ENCODE assay signal across 10 cellular contexts in the genomic region with DNA sequence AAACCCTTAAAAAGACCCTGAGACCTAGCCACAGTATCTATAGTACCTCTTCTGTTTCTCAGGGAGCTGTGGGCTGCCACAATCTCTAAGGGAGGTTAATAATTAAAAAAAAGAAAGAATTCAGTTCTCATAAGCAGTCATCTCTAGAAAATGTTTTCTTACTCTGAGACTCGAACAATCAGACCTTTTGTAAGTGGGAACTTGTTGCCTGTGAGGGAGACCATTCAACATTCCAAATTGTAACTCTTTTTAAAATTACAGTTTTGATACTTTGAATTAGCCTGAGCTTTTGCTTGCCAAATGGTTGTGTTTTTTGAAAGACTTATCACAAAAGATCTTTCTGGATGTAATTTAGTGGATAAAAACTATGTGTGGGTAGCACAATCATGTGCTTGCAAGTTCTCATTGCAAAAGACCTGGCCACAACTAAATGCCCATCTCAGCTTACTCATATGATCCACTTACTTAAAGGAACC. TPM values are rescaled to one million over a fixed set of nuclear protein-coding genes. Genes with fewer than 3 reads are reported as not detected.
DNase-seq lines count a peak whose midpoint lies in the region; ATAC-seq, FAIRE-seq and TF ChIP-seq lines count a peak whose summit lies in the region.
"Had no signal": no experiment of that assay in that cellular context is flagged by ENCODE, and none has a peak within 500 bp of the region (broad histone marks: within the 10 kb centered on the region; RNA-seq: fewer than 3 reads in every experiment).

No MANE protein-coding gene starts in this region.

- TF ChIP-seq CTCF in NB4 (IDR thresholded peaks at IDR 0.05; ENCODE audit: low read depth, low read length) = no peak
- TF ChIP-seq CTCF in nephron (IDR thresholded peaks at IDR 0.05; ENCODE audit: unreplicated experiment in 3 of 3) = no peak
- TF ChIP-seq CTCF in progenitor cell of endocrine pancreas (IDR thresholded peaks at IDR 0.05; ENCODE audit: unreplicated experiment) = no peak

- H3K27me3 Mint-ChIP-seq in nephron (ENCODE audit: low read depth) (peaks cover 4% of the 10 kb centered on the region), progenitor cell of endocrine pancreas (peaks cover 3% of the 10 kb centered on the region)

- DNase-seq in GM18507 (ENCODE audit: extremely low spot score, insufficient read length, low read depth) (peak; percentile 45), NB4 (ENCODE audit: low read depth) (peak; percentile 29), activated T-cell treated with anti-CD3 and anti-CD28 coated beads for 4 hours (no peak), progenitor cell of endocrine pancreas (ENCODE audit: low spot score, unreplicated experiment) (no peak), NCI-H446 treated with DMSO at 0.1 percent for 48 hours (lab: John Stamatoyannopoulos, UW) (no peak)
- DNase-seq in activated CD4-positive, alpha-beta T cell treated with anti-CD3 and anti-CD28 coated beads for 48 hours = no peak

- H3K36me3 Mint-ChIP-seq in nephron (ENCODE audit: low read depth) = no peaks in the 10 kb centered on the region
- H3K36me3 Mint-ChIP-seq in progenitor cell of endocrine pancreas (ENCODE audit: insufficient read depth) = no peaks in the 10 kb centered on the region

- no peak overlapping the region for H3K4me3 Mint-ChIP-seq in nephron
- no peak overlapping the region for H3K4me3 Mint-ChIP-seq in progenitor cell of endocrine pancreas (ENCODE audit: low read depth)
- H3K4me3 Mint-ChIP-seq: stimulated activated naive CD8-positive, alpha-beta T cell treated with anti-CD3 and anti-CD28 coated beads, Interleukin-15, Interleukin-2, amounts not matched to agents 100 ng/mL and 50 ng/mL, for 24 hours had no signal

- peaks cover 64% of the 10 kb centered on the region for H3K4me1 Mint-ChIP-seq in nephron
- H3K4me1 Mint-ChIP-seq in progenitor cell of endocrine pancreas (ENCODE audit: low read depth) = peaks cover 18% of the 10 kb centered on the region

- peak; percentile 68 for ATAC-seq in GM21825 (IDR thresholded peaks at IDR 0.05; ENCODE audit: unreplicated experiment)

- H3K27ac Mint-ChIP-seq in nephron = peak overlapping the region; percentile 90 to 92 (median 90)
- no peak overlapping the region for H3K27ac Mint-ChIP-seq in progenitor cell of endocrine pancreas
- H3K27ac Mint-ChIP-seq: stimulated activated naive CD8-positive, alpha-beta T cell treated with anti-CD3 and anti-CD28 coated beads, Interleukin-15, Interleukin-2, amounts not matched to agents 100 ng/mL and 50 ng/mL, for 24 hours had no signal

- FAIRE-seq in GM18507 (lab: Jason Lieb, UNC) = peak; percentile 80

- peaks cover 2% of the 10 kb centered on the region for H3K9me3 Mint-ChIP-seq in nephron
- H3K9me3 Mint-ChIP-seq in progenitor cell of endocrine pancreas (ENCODE audit: low read depth) = no peaks in the 10 kb centered on the region
- H3K9me3 Mint-ChIP-seq: stimulated activated naive CD8-positive, alpha-beta T cell treated with anti-CD3 and anti-CD28 coated beads, Interleukin-15, Interleukin-2, amounts not matched to agents 100 ng/mL and 50 ng/mL, for 24 hours had no signal

- no peak for TF ChIP-seq POLR2A in NB4 (IDR thresholded peaks at IDR 0.05; ENCODE audit: extremely low read depth, insufficient read length)

- H3K4me3 ChIP-seq in NB4 (ENCODE audit: low read depth, low read length) = no peak overlapping the region

RNA-seq across cellular contexts. Expression of a gene that starts 33.3 kb away (rescaled TPM):
- total RNA-seq in progenitor cell of endocrine pancreas = not detected in 2 replicates
- total RNA-seq: dermis microvascular lymphatic vessel endothelial cell had no signal

Comparison
In these comparisons a context has a peak if more than half of its experiments do, and no peak if none do; other contexts are left out.
1. DNase-seq: peak in GM18507 (single experiment) and NB4 (single experiment); none in activated CD4-positive, alpha-beta T cell treated with anti-CD3 and anti-CD28 coated beads for 48 hours (single experiment), activated T-cell treated with anti-CD3 and anti-CD28 coated beads for 4 hours (single experiment), progenitor cell of endocrine pancreas (single experiment) and NCI-H446 treated with DMSO at 0.1 percent for 48 hours (single experiment).